In genomic region chr14:73568886-73569184, GRCh38 we compare ENCODE assay signal across 9 cellular contexts. TPM values are rescaled to one million over a fixed set of nuclear protein-coding genes. Genes with fewer than 3 reads are reported as not detected.
DNase-seq lines count a peak whose midpoint lies in the region; ATAC-seq and TF ChIP-seq lines count a peak whose summit lies in the region.
"Not testable (repeated sequence)": the region's sequence is repeated elsewhere in the genome, so short reads cannot be mapped to it uniquely, and the experiment has no call there.
"Had no signal": no experiment of that assay in that cellular context is flagged by ENCODE, and none has a peak within 500 bp of the region (broad histone marks: within the 10 kb centered on the region; RNA-seq: fewer than 3 reads in every experiment).

No MANE protein-coding gene starts in this region.

- not testable (repeated sequence) for H3K9me2 ChIP-seq in SU-DHL-6 (replicated peaks; ENCODE audit: insufficient read depth, low read length)

- H3K4me2 ChIP-seq in SU-DHL-6 (ENCODE audit: low read depth, low read length, poor library complexity, severe bottlenecking): peak overlapping the region; percentile 58

- H3K9ac ChIP-seq in SU-DHL-6 (ENCODE audit: low read length): not testable (repeated sequence)
- peak overlapping the region; percentile 98 for H3K9ac ChIP-seq in adipocyte (ENCODE audit: low read length)

- peak overlapping the region; percentile 88 for H3K27ac ChIP-seq in C4-2B
- H3K27ac ChIP-seq in SU-DHL-6 (ENCODE audit: low read depth, low read length): not testable (repeated sequence)
- peak overlapping the region; percentile 79 for H3K27ac ChIP-seq in thymus (ENCODE audit: low read depth)

- peak overlapping the region; percentile 91 for H3K4me3 Mint-ChIP-seq in osteocyte (ENCODE audit: unreplicated experiment)

- not testable (repeated sequence) for H3K9me3 Mint-ChIP-seq in osteocyte (ENCODE audit: unreplicated experiment)

- ATAC-seq in HG03378 (IDR thresholded peaks at IDR 0.05; ENCODE audit: unreplicated experiment): peak; percentile 16

- peak overlapping the region; percentile 99 for H3K27ac Mint-ChIP-seq in osteocyte (ENCODE audit: unreplicated experiment)

- H4K20me1 ChIP-seq in SU-DHL-6 (ENCODE audit: low read depth, low read length): not testable (repeated sequence)

- not testable (repeated sequence) for H3K27me3 Mint-ChIP-seq in osteocyte (ENCODE audit: unreplicated experiment)

- peak overlapping the region; percentile 73 for H2AFZ ChIP-seq in SU-DHL-6 (ENCODE audit: low read depth, low read length, severe bottlenecking)

- H3K4me1 ChIP-seq in adipocyte (ENCODE audit: control insufficient read depth, insufficient read depth, low read length) (peaks cover 21% of the 10 kb centered on the region), thymus (ENCODE audit: control insufficient read depth, insufficient read depth, low read length) (peaks cover 12% of the 10 kb centered on the region)

- TF ChIP-seq CTCF in C4-2B (conservative IDR thresholded peaks at IDR 0.05); SU-DHL-6 (IDR thresholded peaks at IDR 0.05; ENCODE audit: insufficient read depth, low read length, poor library complexity, severe bottlenecking); epithelial cell of esophagus (IDR thresholded peaks at IDR 0.05; ENCODE audit: insufficient read depth, low read depth, low read length, missing control alignments); kidney epithelial cell (IDR thresholded peaks at IDR 0.05; ENCODE audit: insufficient read depth, low read length, poor library complexity, severe bottlenecking); osteocyte (IDR thresholded peaks at IDR 0.05): not testable (repeated sequence)

- H3K36me3 Mint-ChIP-seq in osteocyte (ENCODE audit: unreplicated experiment): peaks cover 12% of the 10 kb centered on the region

- H3K36me3 ChIP-seq in SU-DHL-6 (ENCODE audit: low read length); adipocyte (ENCODE audit: control insufficient read depth, insufficient read depth, low read length, severe bottlenecking); kidney epithelial cell (ENCODE audit: control insufficient read depth, insufficient read depth, low read length); thymus (ENCODE audit: control insufficient read depth, insufficient read depth): not testable (repeated sequence)

- WGBS in thymus: 27% methylated on average over 4 of the region's 4 CpGs

- not testable (repeated sequence) for DNase-seq in adipocyte (ENCODE audit: low read depth); epithelial cell of esophagus (ENCODE audit: low read depth); kidney epithelial cell (ENCODE audit: low read depth); osteocyte (ENCODE audit: extremely low spot score, unreplicated experiment)

- not testable (repeated sequence) for H3K4me3 ChIP-seq in SU-DHL-6 (ENCODE audit: insufficient read depth, low read length, poor library complexity, severe bottlenecking)
- H3K4me3 ChIP-seq in adipocyte (ENCODE audit: low read length): peak overlapping the region; percentile 91
- peak overlapping the region; percentile 54 for H3K4me3 ChIP-seq in epithelial cell of esophagus (ENCODE audit: low read length)
- H3K4me3 ChIP-seq in kidney epithelial cell (ENCODE audit: low read depth, low read length): peak overlapping the region; percentile 38
- peak overlapping the region; percentile 54 for H3K4me3 ChIP-seq in thymus (ENCODE audit: low read length)

- H3K27me3 ChIP-seq in SU-DHL-6 (ENCODE audit: low read length); adipocyte (replicated peaks; ENCODE audit: control insufficient read depth, insufficient read depth, low read length); kidney epithelial cell (ENCODE audit: control insufficient read depth, insufficient read depth, low read length); thymus (ENCODE audit: control insufficient read depth, insufficient read depth): not testable (repeated sequence)

- H3F3A ChIP-seq in SU-DHL-6 (ENCODE audit: insufficient read depth): not testable (repeated sequence)

- peaks cover 33% of the 10 kb centered on the region for H3K4me1 Mint-ChIP-seq in osteocyte (ENCODE audit: unreplicated experiment)

- not testable (repeated sequence) for H3K79me2 ChIP-seq in SU-DHL-6 (ENCODE audit: insufficient read depth, low read length)

- H3K9me3 ChIP-seq in SU-DHL-6 (ENCODE audit: insufficient read depth, low read length); adipocyte (ENCODE audit: control insufficient read depth, low read length); thymus (ENCODE audit: control insufficient read depth): not testable (repeated sequence)

RNA-seq across cellular contexts. Expression of gene ACOT2, which starts 0.2 kb away (rescaled TPM):
- total RNA-seq in kidney epithelial cell (19.2 and 26.2 TPM in 2 replicates), osteocyte (37.7 and 39.4 TPM in 2 replicates)
- polyA plus RNA-seq in thymus: 13.8 TPM

RNA-seq across cellular contexts. Expression of gene HEATR4, which starts 10.1 kb away (rescaled TPM):
- total RNA-seq in kidney epithelial cell (0.41 TPM in 1 of 2 replicates, not detected in the other), osteocyte (0.46 TPM in 1 of 2 replicates, not detected in the other)
- 0.14 TPM for polyA plus RNA-seq in thymus

RNA-seq across cellular contexts. Expression of gene ACOT4, which starts 22.8 kb away (rescaled TPM):
- total RNA-seq in kidney epithelial cell (4.3 and 5.1 TPM in 2 replicates), osteocyte (1.3 and 1.4 TPM in 2 replicates)
- polyA plus RNA-seq in thymus: 1.6 TPM

RNA-seq across cellular contexts. Expression of gene ACOT1, which starts 31.9 kb away (rescaled TPM):
- 4.0 and 5.1 TPM in 2 replicates for total RNA-seq in kidney epithelial cell
- 8.7 and 9.4 TPM in 2 replicates for total RNA-seq in osteocyte
- polyA plus RNA-seq in thymus: 3.1 TPM

RNA-seq across cellular contexts. Expression of gene ACOT6, which starts 43.5 kb away (rescaled TPM):
- total RNA-seq in kidney epithelial cell (not detected in 2 replicates), osteocyte (not detected in 2 replicates)
- polyA plus RNA-seq in thymus: 0.05 TPM
- total RNA-seq: M059J had no signal
